In genomic region chr6:47478233-47479155, GRCh38 we compare ENCODE assay signal across 8 cellular contexts. TPM values are rescaled to one million over a fixed set of nuclear protein-coding genes. Genes with fewer than 3 reads are reported as not detected.
DNase-seq lines count a peak whose midpoint lies in the region; ATAC-seq and TF ChIP-seq lines count a peak whose summit lies in the region.

No MANE protein-coding gene starts in this region.

- H3K36me3 ChIP-seq in DOHH2 (ENCODE audit: control insufficient read depth, low read length) = peaks cover 7% of the 10 kb centered on the region; the same call in 1 of the 2 replicates
- H3K36me3 ChIP-seq in WERI-Rb-1 = peaks cover 11% of the 10 kb centered on the region
- H3K36me3 ChIP-seq in neuron (ENCODE audit: insufficient read depth, low read length) = no peaks in the 10 kb centered on the region

- H3K27ac ChIP-seq in DOHH2 (ENCODE audit: low read depth, low read length) (peak overlapping the region; percentile 92), WERI-Rb-1 (peak overlapping the region; percentile 98)

- H3F3A ChIP-seq in DOHH2 (ENCODE audit: control insufficient read depth, insufficient read depth) = peaks cover 7% of the 10 kb centered on the region; the same call in 1 of the 2 replicates

- peaks cover 69% of the 10 kb centered on the region for H3K79me2 ChIP-seq in DOHH2 (ENCODE audit: control insufficient read depth, low read length)

- H4K20me1 ChIP-seq in DOHH2 (ENCODE audit: control insufficient read depth, insufficient read depth, low read depth, low read length) = 0 out of 2 replicates have a peak, but pooled peaks cover 8% of the 10 kb centered on the region

- H3K9me3 ChIP-seq in DOHH2 (ENCODE audit: control insufficient read depth, insufficient read depth, low read length) = no peaks in the 10 kb centered on the region
- no peaks in the 10 kb centered on the region for H3K9me3 ChIP-seq in WERI-Rb-1 (ENCODE audit: severe bottlenecking)
- no peaks in the 10 kb centered on the region for H3K9me3 ChIP-seq in neuron (ENCODE audit: low read length)

- H3K4me1 ChIP-seq in DOHH2 (ENCODE audit: control insufficient read depth, low read length) (peaks cover 55% of the 10 kb centered on the region), neuron (ENCODE audit: insufficient read depth, low read length) (peaks cover 11% of the 10 kb centered on the region)

- H3K4me3 ChIP-seq in DOHH2 (ENCODE audit: low read length) = peak overlapping the region; percentile 73
- H3K4me3 ChIP-seq in WERI-Rb-1 (ENCODE audit: low read depth, low read length) = peak overlapping the region; percentile 86
- peak overlapping the region; percentile 78 for H3K4me3 ChIP-seq in fibroblast of villous mesenchyme (ENCODE audit: low read depth, low read length)
- peak overlapping the region; percentile 59 for H3K4me3 ChIP-seq in neuron (ENCODE audit: low read length)

- no peak for TF ChIP-seq EP300 in Ishikawa (IDR thresholded peaks at IDR 0.05; ENCODE audit: borderline replicate concordance)

- DNase-seq in WERI-Rb-1 = no peak
- peak; percentile 49 for DNase-seq in fibroblast of villous mesenchyme (ENCODE audit: low read depth)
- no peak for DNase-seq in NCI-H2107 treated with DMSO at 0.1 percent for 48 hours (lab: John Stamatoyannopoulos, UW; ENCODE audit: unreplicated experiment)

- H3K27me3 ChIP-seq in DOHH2 (ENCODE audit: control insufficient read depth, low read length) (no peaks in the 10 kb centered on the region), WERI-Rb-1 (ENCODE audit: insufficient read depth, low read depth, severe bottlenecking) (no peaks in the 10 kb centered on the region), neuron (ENCODE audit: insufficient read depth, low read length) (peaks cover 16% of the 10 kb centered on the region)

- no peak for TF ChIP-seq CTCF in DOHH2 (IDR thresholded peaks at IDR 0.05; ENCODE audit: low read depth, low read length, poor library complexity, severe bottlenecking)
- TF ChIP-seq CTCF in WERI-Rb-1 (IDR thresholded peaks at IDR 0.05; ENCODE audit: low read depth, low read length) = no peak
- TF ChIP-seq CTCF in fibroblast of villous mesenchyme (IDR thresholded peaks at IDR 0.05; ENCODE audit: insufficient read depth, low read depth, low read length) = no peak

- no peaks in the 10 kb centered on the region for H3K9me2 ChIP-seq in DOHH2 (replicated peaks; ENCODE audit: control insufficient read depth, low read length)

- peak overlapping the region; percentile 51 for H2AFZ ChIP-seq in neuron (ENCODE audit: low read depth, low read length)

- peak overlapping the region; percentile 75 for H3K4me2 ChIP-seq in DOHH2 (ENCODE audit: low read length)

- ATAC-seq in GM21423 (IDR thresholded peaks at IDR 0.05; ENCODE audit: unreplicated experiment) (peak; percentile 1), HG03469 (IDR thresholded peaks at IDR 0.05; ENCODE audit: unreplicated experiment) (no peak)

- TF ChIP-seq RAD21 in Ishikawa (IDR thresholded peaks at IDR 0.05; ENCODE audit: low read depth) = no peak

TF ChIP-seq in Ishikawa, 13 proteins besides CTCF, POLR2A, EP300 and RAD21:
- no peak for TF ChIP-seq TAF1 (IDR thresholded peaks at IDR 0.05; ENCODE audit: low read depth)
- TF ChIP-seq ZBTB7A (IDR thresholded peaks at IDR 0.05; ENCODE audit: low read depth) = peak; percentile 62; the same call in 1 of the 2 replicates

RNA-seq across cellular contexts. Expression of gene CD2AP, which starts 0.9 kb away (rescaled TPM):
- total RNA-seq in fibroblast of villous mesenchyme = 30.0 and 41.0 TPM in 2 replicates
